8 cellular contexts compared by ENCODE assay signal in genomic region chr1:22976461-22977243, GRCh38. TPM values are rescaled to one million over a fixed set of nuclear protein-coding genes. Genes with fewer than 3 reads are reported as not detected.
DNase-seq lines count a peak whose midpoint lies in the region; ATAC-seq and TF ChIP-seq lines count a peak whose summit lies in the region.

No MANE protein-coding gene starts in this region.

- intact Hi-C loops in dorsolateral prefrontal cortex (cut with DNase I) = loop anchor here (2.0 to 10.0 kb wide), 2 partner anchors 208 kb away; no protein-coding TSS in a partner anchor

- H3K27me3 ChIP-seq in dorsolateral prefrontal cortex (peaks cover 0 to 42% (median 9%) of the 10 kb centered on the region in 45 donors), lung (ENCODE audit: control insufficient read depth, insufficient read depth) (no peaks in the 10 kb centered on the region)

- peak; percentile 15 to 77 (median 62) for TF ChIP-seq CTCF in dorsolateral prefrontal cortex (IDR thresholded peaks at IDR 0.05 in 54 of 56, conservative IDR thresholded peaks at IDR 0.05 in 2 of 56; ENCODE audit: low read depth in 1 of 56, partially characterized antibody in 56 of 56)
- peak; percentile 76 for TF ChIP-seq CTCF in lung (IDR thresholded peaks at IDR 0.05; ENCODE audit: control extremely low read depth, extremely low read depth)

- peaks cover 0 to 2% of the 10 kb centered on the region in 2 donors for H3K9me3 ChIP-seq in lung (ENCODE audit: control insufficient read depth in 2 of 2, insufficient read depth in 1 of 2, low read length in 1 of 2)

- H3K27ac ChIP-seq in dorsolateral prefrontal cortex (no peak overlapping the region), lung (ENCODE audit: low read depth in 1 of 2, low read length in 1 of 2) (no peak overlapping the region)

- ATAC-seq in HG03108 (IDR thresholded peaks at IDR 0.05; ENCODE audit: unreplicated experiment) = peak; percentile 63
- ATAC-seq in lung (ENCODE audit: insufficient read depth, low FRiP score) = peak; percentile 87
- ATAC-seq in HG03432 (IDR thresholded peaks at IDR 0.05; ENCODE audit: unreplicated experiment) = no peak

- 40 to 41% methylated on average over 9 of the region's 9 CpGs for WGBS in lung, 2 donors

- H3K4me3 ChIP-seq in dorsolateral prefrontal cortex = no peak overlapping the region
- H3K4me3 ChIP-seq in lung = no peak overlapping the region

- H3K4me1 ChIP-seq in lung (ENCODE audit: control insufficient read depth in 2 of 2, insufficient read depth in 2 of 2, low read length in 2 of 2) = no peaks in the 10 kb centered on the region

- H3K36me3 ChIP-seq in lung (ENCODE audit: control insufficient read depth in 2 of 2, insufficient read depth in 2 of 2, low read length in 2 of 2) = no peaks in the 10 kb centered on the region

- DNase-seq in DMS153 (lab: John Stamatoyannopoulos, UW) (peak; percentile 64), NCI-H345 treated with DMSO at 0.1 percent for 48 hours (lab: John Stamatoyannopoulos, UW; ENCODE audit: unreplicated experiment) (peak; percentile 64), dorsolateral prefrontal cortex (peak in 9 of 10 donors; percentile 26 to 84 (median 65)), lung (ENCODE audit: low spot score) (peak; percentile 47)
- peak; percentile 21 for DNase-seq in activated CD4-positive, alpha-beta T cell treated with anti-CD3 and anti-CD28 coated beads for 1 hour
- peak; percentile 24 to 35 (median 35) for DNase-seq in stimulated activated CD4-positive, alpha-beta T cell treated with anti-CD3 and anti-CD28 coated beads, TNF-alpha, amount 100 ng/mL, for 48 hours (ENCODE audit: low read depth in 3 of 3)

RNA-seq across cellular contexts. Expression of gene LACTBL1, which starts 4.0 kb away (rescaled TPM):
- total RNA-seq in dorsolateral prefrontal cortex (under 1 TPM in 2 of 120 experiments, not detected in 118; 0.32 to 0.34 TPM), lung (not detected)
- polyA plus RNA-seq in lung = not detected

RNA-seq across cellular contexts. Expression of gene TEX46, which starts 39.0 kb away (rescaled TPM):
- total RNA-seq in dorsolateral prefrontal cortex (1 to 10 TPM in 50 of 120 experiments, under 1 TPM in 2, not detected in 68; 0.87 to 3.2 (median 1.5) TPM), lung (not detected)
- not detected for polyA plus RNA-seq in lung

RNA-seq across cellular contexts. Expression of gene KDM1A, which starts 42.6 kb away (rescaled TPM):
- 10 to 100 TPM; 33.5 to 68.5 (median 56.1) TPM for total RNA-seq in dorsolateral prefrontal cortex
- 10 to 100 TPM; 40.9 to 73.0 TPM for total RNA-seq in lung
- 10 to 100 TPM; 16.4 to 26.6 TPM for polyA plus RNA-seq in lung
